ENCODE assay signal across 21 cellular contexts in genomic region chr12:49968431-49968830, GRCh38. TPM values are rescaled to one million over a fixed set of nuclear protein-coding genes. Genes with fewer than 3 reads are reported as not detected.
"Had no signal": no experiment of that assay in that cellular context is flagged by ENCODE, and none has a peak within 500 bp of the region (broad histone marks: within the 10 kb centered on the region; RNA-seq: fewer than 3 reads in every experiment).

No MANE protein-coding gene starts in this region.

- H3K9me3 Mint-ChIP-seq: activated naive CD4-positive, alpha-beta T cell treated with anti-CD3 and anti-CD28 coated beads, Interleukin-2, amount 50 U/mL, for 24 hours; neural crest cell; stimulated activated naive CD8-positive, alpha-beta T cell treated with anti-CD3 and anti-CD28 coated beads, Interleukin-15, Interleukin-2, amounts not matched to agents 100 ng/mL and 50 ng/mL, for 24 hours; type B pancreatic cell had no signal

- H3K36me3 ChIP-seq: cardiac muscle cell, colonic mucosa, left lung, prostate gland, suprapubic skin had no signal

- H3K4me3 ChIP-seq: cardiac muscle cell, left lung, prostate gland had no signal

- H3K4me1 Mint-ChIP-seq: activated naive CD4-positive, alpha-beta T cell treated with anti-CD3 and anti-CD28 coated beads, Interleukin-2, amount 50 U/mL, for 24 hours; neural crest cell had no signal

- DNase-seq: activated CD4-positive, alpha-beta T cell treated with anti-CD3 and anti-CD28 coated beads, Interleukin-2, amount 50 U/mL, for 1 hour; activated CD4-positive, CD25-positive, alpha-beta regulatory T cell; activated gamma-delta T cell; colonic mucosa; erythroblast; left lung; mammary epithelial cell; right cardiac atrium; small intestine; stimulated activated CD4-positive, alpha-beta T cell treated with anti-CD3 and anti-CD28 coated beads, Interleukin-15, amount 100 ng/mL, for 24 hours; stimulated activated CD4-positive, alpha-beta T cell treated with anti-CD3 and anti-CD28 coated beads, Interleukin-2, amount 100 ng/mL, for 48 hours; T-helper 9 cell had no signal

- ATAC-seq: left lung had no signal

- H3K4me3 Mint-ChIP-seq: neural crest cell; stimulated activated naive CD8-positive, alpha-beta T cell treated with anti-CD3 and anti-CD28 coated beads, Interleukin-15, Interleukin-2, amounts not matched to agents 100 ng/mL and 50 ng/mL, for 24 hours had no signal

- H3K27ac ChIP-seq: cardiac muscle cell, colonic mucosa, left lung, prostate gland, suprapubic skin had no signal

- H3K36me3 Mint-ChIP-seq: activated naive CD4-positive, alpha-beta T cell treated with anti-CD3 and anti-CD28 coated beads, Interleukin-2, amount 50 U/mL, for 24 hours; type B pancreatic cell had no signal

- H3K4me1 ChIP-seq: colonic mucosa had no signal

- H3K27me3 ChIP-seq: colonic mucosa had no signal

- H3K27ac Mint-ChIP-seq: activated naive CD4-positive, alpha-beta T cell treated with anti-CD3 and anti-CD28 coated beads, Interleukin-2, amount 50 U/mL, for 24 hours; stimulated activated naive CD8-positive, alpha-beta T cell treated with anti-CD3 and anti-CD28 coated beads, Interleukin-15, Interleukin-2, amounts not matched to agents 100 ng/mL and 50 ng/mL, for 24 hours; type B pancreatic cell had no signal

RNA-seq across cellular contexts. Expression of gene AQP6, which starts 4.3 kb away (rescaled TPM):
- total RNA-seq: colonic mucosa, osteocyte, suprapubic skin had no signal

RNA-seq across cellular contexts. Expression of gene AQP5, which starts 6.8 kb away (rescaled TPM):
- total RNA-seq: colonic mucosa had no signal
- polyA plus RNA-seq: keratinocyte, mammary epithelial cell had no signal

RNA-seq across cellular contexts. Expression of gene AQP2, which starts 17.9 kb away (rescaled TPM):
- total RNA-seq: cardiac muscle cell, colonic mucosa, mammary epithelial cell, neural crest cell, osteocyte had no signal
- polyA plus RNA-seq: cardiac muscle cell, keratinocyte, mammary epithelial cell, small intestine had no signal
